ENCODE assay signal across 15 cellular contexts in the genomic region with DNA sequence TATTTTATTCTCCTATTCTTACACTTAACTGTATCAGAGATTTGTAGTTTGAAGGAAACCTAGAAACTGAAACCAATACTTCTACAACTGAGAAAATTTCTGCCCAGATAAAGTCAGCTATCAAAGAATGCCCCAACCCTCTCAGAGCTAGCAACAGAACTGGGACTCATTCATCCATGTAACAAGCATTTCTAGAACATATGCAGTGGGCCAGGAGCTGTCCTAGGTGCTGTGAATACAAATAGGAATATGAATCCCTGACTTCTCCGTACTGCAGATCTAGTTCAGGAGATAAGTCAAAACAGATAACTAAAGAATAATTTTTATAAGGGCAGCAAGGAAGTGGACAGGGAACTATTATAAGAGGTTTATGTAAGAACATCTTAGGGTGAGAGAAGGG.
A peak's percentile ranks its signal among the peaks of the same experiment; 100 is the strongest.
DNase-seq lines count a peak whose midpoint lies in the region; ATAC-seq, FAIRE-seq and TF ChIP-seq lines count a peak whose summit lies in the region.
"Had no signal": no experiment of that assay in that cellular context is flagged by ENCODE, and none has a peak within 500 bp of the region (broad histone marks: within the 10 kb centered on the region; RNA-seq: fewer than 3 reads in every experiment).

No MANE protein-coding gene starts in this region.

- H3K4me1 ChIP-seq in HepG2 (ENCODE audit: insufficient read depth, low read length) (no peaks in the 10 kb centered on the region), right lobe of liver (no peaks in the 10 kb centered on the region)

- CTCF ChIA-PET in HepG2 (lab: Yijun Ruan, JAX; ENCODE audit: low intra/inter-chr PET ratio, low total read pairs): no interaction called here

- no peak overlapping the region for H2AFZ ChIP-seq in HepG2 (ENCODE audit: low read length)

- H3K27me3 ChIP-seq in HepG2 (ENCODE audit: control insufficient read depth in 1 of 2, insufficient read depth in 2 of 2, low read length in 2 of 2): peaks cover 0 to 5% of the 10 kb centered on the region in 2 experiments; a peak in 2 of 5 replicates
- H3K27me3 ChIP-seq in right lobe of liver: no peaks in the 10 kb centered on the region
- peaks cover 0 to 3% (median 0%) of the 10 kb centered on the region in 45 donors for H3K27me3 ChIP-seq in dorsolateral prefrontal cortex

- no peak for TF ChIP-seq POLR2A in HepG2 (IDR thresholded peaks at IDR 0.05; ENCODE audit: insufficient read depth in 1 of 2, low read depth in 2 of 2, low read length in 2 of 2)
- TF ChIP-seq POLR2A in right lobe of liver (IDR thresholded peaks at IDR 0.05): no peak

- 0% methylated on average over 1 of the region's 1 CpG for WGBS in HepG2 (ENCODE audit: low lambda C conversion rate)
- 57% methylated on average over 1 of the region's 1 CpG for WGBS in right lobe of liver (ENCODE audit: insufficient coverage, low coverage, low lambda C conversion rate, missing lambda C conversion rate)

- in situ Hi-C loops in HepG2 (cut with HindIII; ENCODE audit: extremely low pct_ligation_motif_present, low pct_unique_long_range_greater_than_20kb): no loop called here

- H3K79me2 ChIP-seq in HepG2 (ENCODE audit: insufficient read depth, low read length): no peaks in the 10 kb centered on the region

- no peak overlapping the region for H3K9ac ChIP-seq in HepG2 (ENCODE audit: insufficient read depth, low read depth, low read length)

- no TSS peak for BruUV-seq in HepG2 (replicated peaks; lab: Mats Ljungman, UMichigan)

- intact Hi-C loops in HepG2 (cut with micrococcal nuclease; ENCODE audit: unreplicated experiment): no loop called here
- intact Hi-C loops in right lobe of liver (cut with DNase I): no loop called here
- intact Hi-C loops in dorsolateral prefrontal cortex (cut with DNase I): no loop called here

- no peaks in the 10 kb centered on the region; the same call in 1 of the 2 replicates for H4K20me1 ChIP-seq in HepG2 (ENCODE audit: insufficient read depth, low read length)

- POLR2A ChIA-PET in HepG2 (lab: Yijun Ruan, JAX): no interaction called here

- ATAC-seq in HepG2: no peak
- no peak for ATAC-seq in right lobe of liver
- no peak for ATAC-seq in HG03196 (IDR thresholded peaks at IDR 0.05; ENCODE audit: unreplicated experiment)
- ATAC-seq in GM19455 (IDR thresholded peaks at IDR 0.05; ENCODE audit: unreplicated experiment): no peak
- ATAC-seq: PC-3 had no signal

- H3K36me3 ChIP-seq in HepG2 (replicated peaks in 1 of 2; ENCODE audit: control insufficient read depth in 1 of 2, insufficient read depth in 2 of 2, low read length in 2 of 2) (no peaks in the 10 kb centered on the region), right lobe of liver (no peaks in the 10 kb centered on the region)

- no peak overlapping the region for H3K4me2 ChIP-seq in HepG2 (ENCODE audit: low read depth, low read length)

- TF ChIP-seq CTCF in HepG2 (CRISPR knock-in tag; IDR thresholded peaks at IDR 0.05) (no peak), right lobe of liver (IDR thresholded peaks at IDR 0.05) (no peak), dorsolateral prefrontal cortex (IDR thresholded peaks at IDR 0.05 in 54 of 56, conservative IDR thresholded peaks at IDR 0.05 in 2 of 56; ENCODE audit: low read depth in 1 of 56, partially characterized antibody in 56 of 56) (no peak)

- no peak for TF ChIP-seq EP300 in HepG2 (IDR thresholded peaks at IDR 0.05; ENCODE audit: low read depth in 2 of 2, low read length in 2 of 2)
- no peak for TF ChIP-seq EP300 in HepG2 (CRISPR knock-in tag; IDR thresholded peaks at IDR 0.05; ENCODE audit: borderline replicate concordance)

- no peaks in the 10 kb centered on the region for H3K9me3 ChIP-seq in HepG2 (ENCODE audit: low read length)
- H3K9me3 ChIP-seq in right lobe of liver: no peaks in the 10 kb centered on the region

- H3K4me3 ChIP-seq in HepG2 (replicated peaks in 1 of 3; ENCODE audit: insufficient read depth in 1 of 3, low read depth in 2 of 3, low read length in 3 of 3): no peak overlapping the region
- H3K4me3 ChIP-seq in right lobe of liver: no peak overlapping the region
- H3K4me3 ChIP-seq in dorsolateral prefrontal cortex: no peak overlapping the region

- no peak for DNase-seq in HepG2 (ENCODE audit: low spot score)
- no peak for DNase-seq in right lobe of liver
- peak; percentile 7 for DNase-seq in RPMI7951 (ENCODE audit: low read depth)
- peak; percentile 19 for DNase-seq in iPS-NIHi11 (ENCODE audit: low spot score)
- DNase-seq in dorsolateral prefrontal cortex: no peak
- DNase-seq in glomerular visceral epithelial cell (ENCODE audit: extremely low spot score): no peak
- DNase-seq: AML-193, DMS79, GDM1, NCI-H146, NCI-H446, PC-3 had no signal

- no peak overlapping the region for H3K27ac ChIP-seq in HepG2 (ENCODE audit: extremely low read length, insufficient read depth, low read length)
- H3K27ac ChIP-seq in right lobe of liver: no peak overlapping the region
- H3K27ac ChIP-seq in dorsolateral prefrontal cortex: no peak overlapping the region

- TF ChIP-seq RAD21 in HepG2 (CRISPR knock-in tag; IDR thresholded peaks at IDR 0.05): no peak

- FAIRE-seq in HepG2 (lab: Jason Lieb, UNC): no peak
- FAIRE-seq: H54 had no signal

TF ChIP-seq in HepG2, 621 proteins besides CTCF, POLR2A, EP300 and RAD21:
- TF ChIP-seq, protein P1, sequence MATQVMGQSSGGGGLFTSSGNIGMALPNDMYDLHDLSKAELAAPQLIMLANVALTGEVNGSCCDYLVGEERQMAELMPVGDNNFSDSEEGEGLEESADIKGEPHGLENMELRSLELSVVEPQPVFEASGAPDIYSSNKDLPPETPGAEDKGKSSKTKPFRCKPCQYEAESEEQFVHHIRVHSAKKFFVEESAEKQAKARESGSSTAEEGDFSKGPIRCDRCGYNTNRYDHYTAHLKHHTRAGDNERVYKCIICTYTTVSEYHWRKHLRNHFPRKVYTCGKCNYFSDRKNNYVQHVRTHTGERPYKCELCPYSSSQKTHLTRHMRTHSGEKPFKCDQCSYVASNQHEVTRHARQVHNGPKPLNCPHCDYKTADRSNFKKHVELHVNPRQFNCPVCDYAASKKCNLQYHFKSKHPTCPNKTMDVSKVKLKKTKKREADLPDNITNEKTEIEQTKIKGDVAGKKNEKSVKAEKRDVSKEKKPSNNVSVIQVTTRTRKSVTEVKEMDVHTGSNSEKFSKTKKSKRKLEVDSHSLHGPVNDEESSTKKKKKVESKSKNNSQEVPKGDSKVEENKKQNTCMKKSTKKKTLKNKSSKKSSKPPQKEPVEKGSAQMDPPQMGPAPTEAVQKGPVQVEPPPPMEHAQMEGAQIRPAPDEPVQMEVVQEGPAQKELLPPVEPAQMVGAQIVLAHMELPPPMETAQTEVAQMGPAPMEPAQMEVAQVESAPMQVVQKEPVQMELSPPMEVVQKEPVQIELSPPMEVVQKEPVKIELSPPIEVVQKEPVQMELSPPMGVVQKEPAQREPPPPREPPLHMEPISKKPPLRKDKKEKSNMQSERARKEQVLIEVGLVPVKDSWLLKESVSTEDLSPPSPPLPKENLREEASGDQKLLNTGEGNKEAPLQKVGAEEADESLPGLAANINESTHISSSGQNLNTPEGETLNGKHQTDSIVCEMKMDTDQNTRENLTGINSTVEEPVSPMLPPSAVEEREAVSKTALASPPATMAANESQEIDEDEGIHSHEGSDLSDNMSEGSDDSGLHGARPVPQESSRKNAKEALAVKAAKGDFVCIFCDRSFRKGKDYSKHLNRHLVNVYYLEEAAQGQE (IDR thresholded peaks at IDR 0.05; ENCODE audit: borderline replicate concordance in 1 of 2, low read depth in 1 of 2, low read length in 2 of 2): peak; percentile 24 to 90
- TF ChIP-seq, protein P2, sequence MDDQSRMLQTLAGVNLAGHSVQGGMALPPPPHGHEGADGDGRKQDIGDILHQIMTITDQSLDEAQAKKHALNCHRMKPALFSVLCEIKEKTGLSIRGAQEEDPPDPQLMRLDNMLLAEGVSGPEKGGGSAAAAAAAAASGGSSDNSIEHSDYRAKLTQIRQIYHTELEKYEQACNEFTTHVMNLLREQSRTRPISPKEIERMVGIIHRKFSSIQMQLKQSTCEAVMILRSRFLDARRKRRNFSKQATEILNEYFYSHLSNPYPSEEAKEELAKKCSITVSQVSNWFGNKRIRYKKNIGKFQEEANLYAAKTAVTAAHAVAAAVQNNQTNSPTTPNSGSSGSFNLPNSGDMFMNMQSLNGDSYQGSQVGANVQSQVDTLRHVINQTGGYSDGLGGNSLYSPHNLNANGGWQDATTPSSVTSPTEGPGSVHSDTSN (CRISPR knock-in tag; IDR thresholded peaks at IDR 0.05; ENCODE audit: borderline replicate concordance): no peak
- peak; percentile 86 for TF ChIP-seq MIER2 (CRISPR knock-in tag; IDR thresholded peaks at IDR 0.05)
TF ChIP-seq in HepG2: peak in this region for 2.

Comparison
In these comparisons a context has a peak if more than half of its experiments do, and no peak if none do; other contexts are left out.
1. DNase-seq: peak in RPMI7951 (single experiment) and iPS-NIHi11 (single experiment); none in HepG2 (single experiment), right lobe of liver (0 of 3), dorsolateral prefrontal cortex (0 of 10) and glomerular visceral epithelial cell (single experiment).